11 cellular contexts compared by ENCODE assay signal in the genomic region with DNA sequence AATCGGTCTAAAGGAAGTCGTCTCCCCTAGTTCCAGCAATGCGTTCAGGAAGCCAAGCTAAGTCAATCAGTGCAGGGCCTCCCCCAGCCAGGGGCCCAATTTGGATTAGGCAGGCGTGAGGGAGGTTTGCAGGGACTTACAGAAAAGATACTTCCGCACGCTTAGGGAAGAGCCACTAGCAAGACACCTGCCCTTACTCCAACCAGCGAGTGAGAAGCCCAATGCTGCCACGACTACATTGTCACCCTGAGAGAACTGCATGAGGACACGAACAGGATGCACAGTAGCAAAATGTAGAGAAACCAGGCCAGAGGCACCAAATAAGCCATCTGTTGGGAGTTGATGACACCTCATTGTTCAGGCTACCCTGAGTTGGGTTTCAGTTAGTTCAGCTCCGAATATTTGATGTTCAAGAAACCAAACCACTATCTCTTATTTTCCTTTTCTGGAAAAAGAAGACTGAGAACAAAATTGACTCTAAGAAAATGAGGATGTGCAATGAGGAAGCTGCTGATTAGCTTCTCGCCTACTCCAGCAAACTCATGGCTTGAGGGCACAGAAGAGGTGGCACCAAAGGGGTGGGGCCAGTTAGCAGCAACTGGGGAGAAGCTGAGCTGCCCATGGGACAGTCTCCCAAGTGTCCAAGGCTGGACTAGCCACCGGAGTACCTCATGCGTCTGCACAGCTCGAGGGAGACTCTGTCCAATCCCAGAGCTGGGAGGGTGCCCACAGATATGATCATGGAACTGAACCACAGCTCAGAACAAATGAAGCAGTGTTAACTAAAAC. TPM values are rescaled to one million over a fixed set of nuclear protein-coding genes. Genes with fewer than 3 reads are reported as not detected.
A peak's percentile ranks its signal among the peaks of the same experiment; 100 is the strongest.
DNase-seq lines count a peak whose midpoint lies in the region; ATAC-seq, FAIRE-seq and TF ChIP-seq lines count a peak whose summit lies in the region.
"Had no signal": no experiment of that assay in that cellular context is flagged by ENCODE, and none has a peak within 500 bp of the region (broad histone marks: within the 10 kb centered on the region; RNA-seq: fewer than 3 reads in every experiment).

No MANE protein-coding gene starts in this region.

- no peak overlapping the region for H3K27ac ChIP-seq in endodermal cell (ENCODE audit: low read depth, low read length)

- DNase-seq in GM12891 (ENCODE audit: insufficient read length, low spot score) (no peak), RPMI7951 (ENCODE audit: low read depth) (peak; percentile 71), endodermal cell (peak; percentile 35), pons (ENCODE audit: low spot score) (peak; percentile 70), NCI-H774 (lab: John Stamatoyannopoulos, UW) (no peak), GM19238 (ENCODE audit: insufficient read length, low spot score) (no peak), DMS53 (lab: John Stamatoyannopoulos, UW) (no peak)
- DNase-seq: NCI-H187 treated with DMSO at 0.1 percent for 48 hours had no signal

- no peak for ATAC-seq in HG03139 (IDR thresholded peaks at IDR 0.05; ENCODE audit: unreplicated experiment)

- peaks cover 18% of the 10 kb centered on the region for H3K4me1 Mint-ChIP-seq in endodermal cell

- TF ChIP-seq POLR2A in GM12891 (IDR thresholded peaks at IDR 0.05; ENCODE audit: low read depth, low read length): no peak

- H3K9ac ChIP-seq in endodermal cell (ENCODE audit: extremely low read depth, low read length, poor library complexity, severe bottlenecking): no peak overlapping the region

- H3K27me3 Mint-ChIP-seq in endodermal cell (ENCODE audit: insufficient read depth): no peaks in the 10 kb centered on the region

- no peaks in the 10 kb centered on the region for H3K9me3 Mint-ChIP-seq in endodermal cell

- peaks cover 2% of the 10 kb centered on the region for H3K36me3 Mint-ChIP-seq in endodermal cell (ENCODE audit: low read depth)

- H3K4me3 Mint-ChIP-seq in endodermal cell: no peak overlapping the region

- H3K9me3 ChIP-seq in endodermal cell (ENCODE audit: control insufficient read depth, low read length): no peaks in the 10 kb centered on the region

- H3K27me3 ChIP-seq in endodermal cell (ENCODE audit: control insufficient read depth, insufficient read depth, low read length, poor library complexity, severe bottlenecking): no peaks in the 10 kb centered on the region

- 89 to 92% methylated on average over 11 to 14 of the region's 14 CpGs for WGBS in endodermal cell (ENCODE audit: insufficient coverage in 1 of 2, insufficient read length in 1 of 2), 2 experiments

- H3K36me3 ChIP-seq in endodermal cell (ENCODE audit: control insufficient read depth, insufficient read depth, low read length): no peaks in the 10 kb centered on the region

- no peaks in the 10 kb centered on the region for H3K4me1 ChIP-seq in endodermal cell (ENCODE audit: control insufficient read depth, insufficient read depth, low read length)

- no peak for TF ChIP-seq CTCF in endodermal cell (conservative IDR thresholded peaks at IDR 0.05)

- FAIRE-seq in GM12891 (lab: Jason Lieb, UNC): no peak
- FAIRE-seq: H54 had no signal

- no peak overlapping the region for H3K4me3 ChIP-seq in endodermal cell (ENCODE audit: low read length)

- H3K27ac Mint-ChIP-seq in endodermal cell: no peak overlapping the region

TF ChIP-seq in GM12891, 5 proteins besides CTCF, POLR2A, EP300 and RAD21:
- TF ChIP-seq POLR2AphosphoS5 (IDR thresholded peaks at IDR 0.05; ENCODE audit: low read depth, low read length) (no peak), PAX5 (IDR thresholded peaks at IDR 0.05; ENCODE audit: insufficient read depth, low read length, severe bottlenecking) (no peak), SPI1 (IDR thresholded peaks at IDR 0.05; ENCODE audit: low read depth, low read length) (peak; percentile 20; the same call in 1 of the 2 replicates), TAF1 (IDR thresholded peaks at IDR 0.05; ENCODE audit: low read depth, low read length) (no peak), POU2F2 (IDR thresholded peaks at IDR 0.05; ENCODE audit: low read depth, low read length) (no peak)
TF ChIP-seq in GM12891: peak in this region for 1.

RNA-seq across cellular contexts. Expression of a gene that starts 29.3 kb away (rescaled TPM):
- polyA plus RNA-seq in GM12891 (2012; ENCODE audit: low read depth, missing spikeins): 4.9 TPM
- 43.4 and 52.4 TPM in 2 replicates for total RNA-seq in RPMI7951 (2014; rRNA removed; shearing (Covaris generic))
- total RNA-seq in endodermal cell: 10 to 100 TPM in 1 of 2 donors, 1 to 10 TPM in 1; 7.9 to 11.5 TPM
- 11.3 TPM for polyA plus RNA-seq in endodermal cell (2013, experiment 1 of 2)
- 10.2 TPM for polyA plus RNA-seq in endodermal cell (2013, experiment 2 of 2)

RNA-seq across cellular contexts. Expression of a gene that starts 31.8 kb away (rescaled TPM):
- 90.7 TPM for polyA plus RNA-seq in GM12891 (2012; ENCODE audit: low read depth, missing spikeins)
- total RNA-seq in RPMI7951 (2014; rRNA removed; shearing (Covaris generic)): 334 and 338 TPM in 2 replicates
- total RNA-seq in endodermal cell: 10 to 100 TPM; 22.5 to 40.7 TPM
- polyA plus RNA-seq in endodermal cell (2013, experiment 1 of 2): 38.0 TPM
- polyA plus RNA-seq in endodermal cell (2013, experiment 2 of 2): 36.9 TPM

RNA-seq across cellular contexts. Expression of a gene that starts 45.6 kb away (rescaled TPM):
- polyA plus RNA-seq in GM12891 (2012; ENCODE audit: low read depth, missing spikeins): 0.42 TPM
- 6.0 and 6.4 TPM in 2 replicates for total RNA-seq in RPMI7951 (2014; rRNA removed; shearing (Covaris generic))
- total RNA-seq in endodermal cell: 1 to 10 TPM; 3.8 to 5.3 TPM
- polyA plus RNA-seq in endodermal cell (2013, experiment 1 of 2): 4.9 TPM
- polyA plus RNA-seq in endodermal cell (2013, experiment 2 of 2): 3.4 TPM

RNA-seq across cellular contexts. Expression of a gene that starts 58.7 kb away (rescaled TPM):
- polyA plus RNA-seq in GM12891 (2012; ENCODE audit: low read depth, missing spikeins): not detected
- total RNA-seq in RPMI7951 (2014; rRNA removed; shearing (Covaris generic)): 0.98 TPM in 1 of 2 replicates, not detected in the other
- total RNA-seq in endodermal cell: not detected
- not detected for polyA plus RNA-seq in endodermal cell (2013, experiment 1 of 2)
- not detected for polyA plus RNA-seq in endodermal cell (2013, experiment 2 of 2)
- total RNA-seq: subcutaneous adipose tissue had no signal

Comparison
In these comparisons a context has a peak if more than half of its experiments do, and no peak if none do; other contexts are left out.
1. DNase-seq: peak in RPMI7951 (single experiment), endodermal cell (single experiment) and pons (single experiment); none in GM12891 (single experiment), NCI-H774 (single experiment), GM19238 (single experiment) and DMS53 (single experiment).